21 cellular contexts compared by ENCODE assay signal in genomic region chr3:170100937-170101336, GRCh38.
"Had no signal": no experiment of that assay in that cellular context is flagged by ENCODE, and none has a peak within 500 bp of the region (broad histone marks: within the 10 kb centered on the region; RNA-seq: fewer than 3 reads in every experiment).

No MANE protein-coding gene starts in this region.

- H3K4me3 ChIP-seq: ascending aorta, heart right ventricle, pancreas, psoas muscle, right atrium auricular region, transverse colon had no signal

- ATAC-seq: heart right ventricle; left cardiac atrium; pancreas; psoas muscle; stimulated activated memory B cell treated with anti-CD40 and anti-IgM and Interleukin-4, amounts not matched to agents 10 μg/mL and 1 μg/mL and 100 μg/mL, for 72 hours had no signal

- H3K27ac ChIP-seq: ascending aorta, heart right ventricle, pancreas, psoas muscle, right atrium auricular region, transverse colon had no signal

- H3K27me3 Mint-ChIP-seq: stimulated activated memory B cell treated with anti-CD40 and anti-IgM and Interleukin-4, amounts not matched to agents 10 μg/mL and 1 μg/mL and 100 μg/mL, for 72 hours had no signal

- DNase-seq: activated CD4-positive, alpha-beta T cell treated with anti-CD3 and anti-CD28 coated beads for 48 hours; activated CD4-positive, CD25-positive, alpha-beta regulatory T cell; central memory CD4-positive, alpha-beta T cell; dermis blood vessel endothelial cell; effector CD8-positive, alpha-beta T cell; erythroblast; foreskin fibroblast; heart right ventricle; islet precursor cell; left cardiac atrium; midbrain; nephron progenitor cell; pancreas; psoas muscle; stimulated activated CD4-positive, alpha-beta T cell treated with anti-CD3 and anti-CD28 coated beads, Interleukin-1b, Interleukin-23, amount 100 ng/mL, for 48 hours; T1000; transverse colon had no signal

- H3K27ac Mint-ChIP-seq: nephron progenitor cell; stimulated activated memory B cell treated with anti-CD40 and anti-IgM and Interleukin-4, amounts not matched to agents 10 μg/mL and 1 μg/mL and 100 μg/mL, for 72 hours had no signal

- H3K9me3 ChIP-seq: ascending aorta, heart right ventricle, pancreas, psoas muscle, right atrium auricular region, transverse colon had no signal

- H3K27me3 ChIP-seq: ascending aorta, heart right ventricle, pancreas, right atrium auricular region, transverse colon had no signal

- H3K4me3 Mint-ChIP-seq: nephron progenitor cell; stimulated activated memory B cell treated with anti-CD40 and anti-IgM and Interleukin-4, amounts not matched to agents 10 μg/mL and 1 μg/mL and 100 μg/mL, for 72 hours had no signal

- H3K4me1 Mint-ChIP-seq: nephron progenitor cell; stimulated activated memory B cell treated with anti-CD40 and anti-IgM and Interleukin-4, amounts not matched to agents 10 μg/mL and 1 μg/mL and 100 μg/mL, for 72 hours had no signal

- FAIRE-seq: pancreas, urothelium cell line had no signal

- H3K4me1 ChIP-seq: ascending aorta, heart right ventricle, pancreas, psoas muscle, right atrium auricular region, transverse colon had no signal

- H3K9me3 Mint-ChIP-seq: nephron progenitor cell; stimulated activated memory B cell treated with anti-CD40 and anti-IgM and Interleukin-4, amounts not matched to agents 10 μg/mL and 1 μg/mL and 100 μg/mL, for 72 hours had no signal
